Comparison of ENCODE assay signal across 19 cellular contexts in genomic region chr9:136047076-136047774, GRCh38. TPM values are rescaled to one million over a fixed set of nuclear protein-coding genes. Genes with fewer than 3 reads are reported as not detected.
DNase-seq lines count a peak whose midpoint lies in the region; ATAC-seq, FAIRE-seq and TF ChIP-seq lines count a peak whose summit lies in the region.
"Had no signal": no experiment of that assay in that cellular context is flagged by ENCODE, and none has a peak within 500 bp of the region (broad histone marks: within the 10 kb centered on the region; RNA-seq: fewer than 3 reads in every experiment).

No MANE protein-coding gene starts in this region.

- H3K36me3 Mint-ChIP-seq in type B pancreatic cell: no peaks in the 10 kb centered on the region
- H3K36me3 Mint-ChIP-seq in activated T-cell treated with anti-CD3 and anti-CD28 coated beads, Interleukin-2, amount 50 U/mL, for 4 hours (ENCODE audit: insufficient read depth): no peaks in the 10 kb centered on the region
- H3K36me3 Mint-ChIP-seq in activated T-cell treated with anti-CD3 and anti-CD28 coated beads, Interleukin-2, amount 50 U/mL, for 24 hours (ENCODE audit: low read depth): peaks cover 4% of the 10 kb centered on the region
- H3K36me3 Mint-ChIP-seq: activated CD8-positive, alpha-beta memory T cell treated with anti-CD3 and anti-CD28 coated beads, Interleukin-2, amount 10 ng/mL, durations not matched to agents 7 days and 5 days had no signal

- no peaks in the 10 kb centered on the region for H3K9me3 ChIP-seq in HepG2 (ENCODE audit: low read length)
- H3K9me3 ChIP-seq: BE2C, suprapubic skin had no signal

- H3K27ac Mint-ChIP-seq in type B pancreatic cell: no peak overlapping the region
- no peak overlapping the region for H3K27ac Mint-ChIP-seq in activated T-cell treated with anti-CD3 and anti-CD28 coated beads, Interleukin-2, amount 50 U/mL, for 24 hours
- H3K27ac Mint-ChIP-seq: activated CD8-positive, alpha-beta memory T cell treated with anti-CD3 and anti-CD28 coated beads, Interleukin-2, amount 10 ng/mL, durations not matched to agents 7 days and 5 days; activated naive CD8-positive, alpha-beta T cell treated with anti-CD3 and anti-CD28 coated beads, Interleukin-2, amount 50 U/mL, for 24 hours; nephron; T-helper 1 cell treated with Interleukin-12 subunit alpha and Interleukin-12 subunit beta and Interleukin-4 antibody, amounts not matched to agents 30 μg/mL and 1 μg/mL, for 36 hours had no signal

- H3K79me2 ChIP-seq in HepG2 (ENCODE audit: insufficient read depth, low read length): peaks cover 7% of the 10 kb centered on the region

- CTCF ChIA-PET in HepG2 (lab: Yijun Ruan, JAX; ENCODE audit: low intra/inter-chr PET ratio, low total read pairs): no interaction called here

- H3K4me3 ChIP-seq in HepG2 (replicated peaks in 1 of 3; ENCODE audit: insufficient read depth in 1 of 3, low read depth in 2 of 3, low read length in 3 of 3): no peak overlapping the region
- H3K4me3 ChIP-seq: suprapubic skin had no signal

- peaks cover 8% of the 10 kb centered on the region for H3K4me1 Mint-ChIP-seq in type B pancreatic cell (ENCODE audit: unreplicated experiment)
- H3K4me1 Mint-ChIP-seq in activated T-cell treated with anti-CD3 and anti-CD28 coated beads, Interleukin-2, amount 50 U/mL, for 4 hours (ENCODE audit: low read depth): peaks cover 6% of the 10 kb centered on the region
- peaks cover 6% of the 10 kb centered on the region for H3K4me1 Mint-ChIP-seq in activated T-cell treated with anti-CD3 and anti-CD28 coated beads, Interleukin-2, amount 50 U/mL, for 24 hours (ENCODE audit: low read depth)

- H4K20me1 ChIP-seq in HepG2 (ENCODE audit: insufficient read depth, low read length): 0 out of 2 replicates have a peak, but pooled peaks cover 4% of the 10 kb centered on the region

- in situ Hi-C loops in GM13977 (cut with MboI; ENCODE audit: low pct_unique_long_range_greater_than_20kb, low sequenced_read_pairs, unreplicated experiment): no loop called here
- in situ Hi-C loops in HepG2 (cut with HindIII; ENCODE audit: extremely low pct_ligation_motif_present, low pct_unique_long_range_greater_than_20kb): no loop called here

- no peak for TF ChIP-seq POLR2A in HepG2 (IDR thresholded peaks at IDR 0.05; ENCODE audit: insufficient read depth in 1 of 2, low read depth in 2 of 2, low read length in 2 of 2)

- no TSS peak for BruUV-seq in HepG2 (replicated peaks; lab: Mats Ljungman, UMichigan)

- TF ChIP-seq CTCF in GM13977 (IDR thresholded peaks at IDR 0.05; ENCODE audit: extremely low read depth, insufficient read depth, missing control alignments) (no peak), HepG2 (CRISPR knock-in tag; IDR thresholded peaks at IDR 0.05) (no peak), type B pancreatic cell (conservative IDR thresholded peaks at IDR 0.05) (no peak)

- no peak for TF ChIP-seq RAD21 in HepG2 (CRISPR knock-in tag; IDR thresholded peaks at IDR 0.05)

- intact Hi-C loops in HepG2 (cut with micrococcal nuclease; ENCODE audit: unreplicated experiment): no loop called here

- no peak overlapping the region for H2AFZ ChIP-seq in HepG2 (ENCODE audit: low read length)

- ATAC-seq in HepG2: no peak
- ATAC-seq in activated T-cell treated with anti-CD3 and anti-CD28 coated beads, Interleukin-2, amount 50 U/mL, for 4 hours: no peak
- ATAC-seq: activated CD8-positive, alpha-beta memory T cell treated with anti-CD3 and anti-CD28 coated beads, Interleukin-2, amount 10 ng/mL, durations not matched to agents 7 days and 5 days; activated naive CD8-positive, alpha-beta T cell treated with anti-CD3 and anti-CD28 coated beads, Interleukin-2, amount 50 U/mL, for 24 hours had no signal

- no peak overlapping the region for H3K4me3 Mint-ChIP-seq in type B pancreatic cell
- H3K4me3 Mint-ChIP-seq in activated T-cell treated with anti-CD3 and anti-CD28 coated beads, Interleukin-2, amount 50 U/mL, for 4 hours: no peak overlapping the region
- H3K4me3 Mint-ChIP-seq in activated T-cell treated with anti-CD3 and anti-CD28 coated beads, Interleukin-2, amount 50 U/mL, for 24 hours: no peak overlapping the region
- H3K4me3 Mint-ChIP-seq: activated CD8-positive, alpha-beta memory T cell treated with anti-CD3 and anti-CD28 coated beads, Interleukin-2, amount 10 ng/mL, durations not matched to agents 7 days and 5 days; activated naive CD8-positive, alpha-beta T cell treated with anti-CD3 and anti-CD28 coated beads, Interleukin-2, amount 50 U/mL, for 24 hours; nephron; T-helper 1 cell treated with Interleukin-12 subunit alpha and Interleukin-12 subunit beta and Interleukin-4 antibody, amounts not matched to agents 30 μg/mL and 1 μg/mL, for 36 hours had no signal

- H3K4me1 ChIP-seq in HepG2 (ENCODE audit: insufficient read depth, low read length): peaks cover under 1% of the 10 kb centered on the region; the same call in 1 of the 2 replicates
- H3K4me1 ChIP-seq: BE2C had no signal

- peak; percentile 12 for DNase-seq in GM13977 (ENCODE audit: low spot score)
- peak; percentile 28 for DNase-seq in UCSD-AML1 (lab: John Stamatoyannopoulos, UW; ENCODE audit: unreplicated experiment)
- DNase-seq in HepG2 (ENCODE audit: low spot score): no peak
- DNase-seq in type B pancreatic cell (ENCODE audit: extremely low spot score, unreplicated experiment): peak; percentile 64
- DNase-seq in activated T-cell treated with anti-CD3 and anti-CD28 coated beads, Interleukin-2, amount 50 U/mL, for 4 hours: no peak
- no peak for DNase-seq in activated T-cell treated with anti-CD3 and anti-CD28 coated beads, Interleukin-2, amount 50 U/mL, for 24 hours
- DNase-seq in SHP77 treated with DMSO at 0.1 percent for 48 hours (lab: John Stamatoyannopoulos, UW): no peak
- DNase-seq: activated CD8-positive, alpha-beta memory T cell treated with anti-CD3 and anti-CD28 coated beads, Interleukin-2, amount 10 ng/mL, durations not matched to agents 7 days and 5 days; activated naive CD8-positive, alpha-beta T cell treated with anti-CD3 and anti-CD28 coated beads, Interleukin-2, amount 50 U/mL, for 24 hours; midbrain; NCI-H1436 treated with DMSO at 0.1 percent for 48 hours; stimulated activated CD4-positive, alpha-beta T cell treated with anti-CD3 and anti-CD28 coated beads, Interleukin-12 subunit alpha, Interleukin-12 subunit beta, amount 100 ng/mL, for 4 hours had no signal

- H3K36me3 ChIP-seq in HepG2 (replicated peaks in 1 of 2; ENCODE audit: control insufficient read depth in 1 of 2, insufficient read depth in 2 of 2, low read length in 2 of 2): peaks cover 15 to 45% of the 10 kb centered on the region in 2 experiments; a peak in 3 of 5 replicates
- H3K36me3 ChIP-seq: BE2C had no signal

- H3K9ac ChIP-seq in HepG2 (ENCODE audit: insufficient read depth, low read depth, low read length): no peak overlapping the region

- H3K9me3 Mint-ChIP-seq in type B pancreatic cell: no peaks in the 10 kb centered on the region
- no peaks in the 10 kb centered on the region for H3K9me3 Mint-ChIP-seq in activated T-cell treated with anti-CD3 and anti-CD28 coated beads, Interleukin-2, amount 50 U/mL, for 4 hours
- no peaks in the 10 kb centered on the region for H3K9me3 Mint-ChIP-seq in activated T-cell treated with anti-CD3 and anti-CD28 coated beads, Interleukin-2, amount 50 U/mL, for 24 hours
- H3K9me3 Mint-ChIP-seq: activated naive CD8-positive, alpha-beta T cell treated with anti-CD3 and anti-CD28 coated beads, Interleukin-2, amount 50 U/mL, for 24 hours; nephron; T-helper 1 cell treated with Interleukin-12 subunit alpha and Interleukin-12 subunit beta and Interleukin-4 antibody, amounts not matched to agents 30 μg/mL and 1 μg/mL, for 36 hours had no signal

- WGBS in HepG2 (ENCODE audit: low lambda C conversion rate): 97% methylated on average over 22 of the region's 31 CpGs

- H3K27ac ChIP-seq in HepG2 (ENCODE audit: extremely low read length, insufficient read depth, low read length): no peak overlapping the region
- H3K27ac ChIP-seq: suprapubic skin had no signal

- POLR2A ChIA-PET in HepG2 (lab: Yijun Ruan, JAX): interaction anchor here (1.0 kb wide), 1 partner anchor 54 kb away, joined by 3 read pairs; no protein-coding TSS in a partner anchor

- H3K27me3 ChIP-seq in HepG2 (ENCODE audit: control insufficient read depth in 1 of 2, insufficient read depth in 2 of 2, low read length in 2 of 2): no peaks in the 10 kb centered on the region
- H3K27me3 ChIP-seq: BE2C, suprapubic skin had no signal

- H3K27me3 Mint-ChIP-seq in type B pancreatic cell: no peaks in the 10 kb centered on the region
- peaks cover 4% of the 10 kb centered on the region for H3K27me3 Mint-ChIP-seq in activated T-cell treated with anti-CD3 and anti-CD28 coated beads, Interleukin-2, amount 50 U/mL, for 4 hours (ENCODE audit: low read depth)
- peaks cover 4% of the 10 kb centered on the region for H3K27me3 Mint-ChIP-seq in activated T-cell treated with anti-CD3 and anti-CD28 coated beads, Interleukin-2, amount 50 U/mL, for 24 hours

- H3K4me2 ChIP-seq in HepG2 (ENCODE audit: low read depth, low read length): no peak overlapping the region

- TF ChIP-seq EP300 in HepG2 (IDR thresholded peaks at IDR 0.05; ENCODE audit: low read depth in 2 of 2, low read length in 2 of 2): no peak
- TF ChIP-seq EP300 in HepG2 (CRISPR knock-in tag; IDR thresholded peaks at IDR 0.05; ENCODE audit: borderline replicate concordance): no peak

- FAIRE-seq in HepG2 (lab: Jason Lieb, UNC): no peak
- FAIRE-seq: frontal cortex, GM19239, keratinocyte had no signal

RNA-seq across cellular contexts. Expression of gene NACC2, which starts 47.9 kb away (rescaled TPM):
- total RNA-seq in HepG2 (2016; rRNA removed; fragmentation: Illumina TruSeq; extraction: Trizol) (10.5 and 12.3 TPM in 2 replicates), type B pancreatic cell (ENCODE audit: low replicate concordance) (9.3 and 15.1 TPM in 2 replicates)
- total RNA-seq in HepG2 (2016; cell fraction: cytosol; rRNA removed; fragmentation: Illumina TruSeq; extraction: Trizol; ENCODE audit: low read depth): 2.1 and 2.2 TPM in 2 replicates
- total RNA-seq in HepG2 (2016; cell fraction: insoluble cytoplasmic fraction; rRNA removed; fragmentation: Illumina TruSeq; extraction: Trizol): 9.0 and 12.3 TPM in 2 replicates
- 5.3 TPM in 2 replicates for total RNA-seq in HepG2 (2016; cell fraction: membrane; rRNA removed; fragmentation: Illumina TruSeq; extraction: Trizol)
- total RNA-seq in HepG2 (2016; cell fraction: nucleus; rRNA removed; fragmentation: Illumina TruSeq; extraction: Trizol): 8.0 and 9.6 TPM in 2 replicates
- polyA plus RNA-seq in HepG2 (2011; rRNA removed): 5.9 and 6.3 TPM in 2 replicates
- 4.1 and 5.8 TPM in 2 replicates for polyA plus RNA-seq in HepG2 (2011; cell fraction: cytosol; rRNA removed)
- polyA plus RNA-seq in HepG2 (2011; cell fraction: nucleus; rRNA removed): 28.9 and 40.8 TPM in 2 replicates
- 6.2 and 7.1 TPM in 2 replicates for polyA plus RNA-seq in HepG2 (2012)
- polyA plus RNA-seq in HepG2 (2016; cell fraction: cytosol; fragmentation: Illumina TruSeq; extraction: Trizol; ENCODE audit: low read depth): 0.80 TPM in 2 replicates
- 8.9 and 10.6 TPM in 2 replicates for polyA plus RNA-seq in HepG2 (2016; cell fraction: insoluble cytoplasmic fraction; fragmentation: Illumina TruSeq; extraction: Trizol; ENCODE audit: low read depth)
- polyA plus RNA-seq in HepG2 (2016; cell fraction: membrane; fragmentation: Illumina TruSeq; extraction: Trizol; ENCODE audit: low read depth): 2.4 and 2.5 TPM in 2 replicates
- 15.3 and 15.7 TPM in 2 replicates for polyA plus RNA-seq in HepG2 (2016; cell fraction: nucleus; fragmentation: Illumina TruSeq; extraction: Trizol; ENCODE audit: insufficient read depth, low read depth)
- polyA minus RNA-seq in HepG2 (2011; rRNA and poly(A)+ RNA removed; ENCODE audit: low replicate concordance): 14.5 and 16.4 TPM in 2 replicates
- polyA minus RNA-seq in HepG2 (2011; cell fraction: cytosol; rRNA and poly(A)+ RNA removed): 9.2 and 9.6 TPM in 2 replicates
- 10.6 and 13.4 TPM in 2 replicates for polyA minus RNA-seq in HepG2 (2011; cell fraction: nucleus; rRNA and poly(A)+ RNA removed)
- 1 to 10 TPM; 5.9 to 6.2 (median 6.0) TPM for total RNA-seq in activated T-cell treated with anti-CD3 and anti-CD28 coated beads, Interleukin-2, amount 50 U/mL, for 4 hours

Comparison
In these comparisons a context has a peak if more than half of its experiments do, and no peak if none do; other contexts are left out.
1. DNase-seq: peak in GM13977 (single experiment), UCSD-AML1 (single experiment) and type B pancreatic cell (single experiment); none in HepG2 (single experiment), activated T-cell treated with anti-CD3 and anti-CD28 coated beads, Interleukin-2, amount 50 U/mL, for 4 hours (single experiment), activated T-cell treated with anti-CD3 and anti-CD28 coated beads, Interleukin-2, amount 50 U/mL, for 24 hours (single experiment) and SHP77 treated with DMSO at 0.1 percent for 48 hours (single experiment).